20 cellular contexts compared by ENCODE assay signal in genomic region chr14:68417007-68417659, GRCh38.
"Had no signal": no experiment of that assay in that cellular context is flagged by ENCODE, and none has a peak within 500 bp of the region (broad histone marks: within the 10 kb centered on the region; RNA-seq: fewer than 3 reads in every experiment).

No MANE protein-coding gene starts in this region.

- H3K4me3 Mint-ChIP-seq: activated CD4-positive, alpha-beta T cell treated with anti-CD3 and anti-CD28 coated beads, Interleukin-2, amount 10 ng/mL, durations not matched to agents 24 days and 14 days; activated CD8-positive, alpha-beta T cell treated with anti-CD3 and anti-CD28 coated beads, Interleukin-2, amount 10 ng/mL, durations not matched to agents 7 days and 5 days; activated naive CD8-positive, alpha-beta T cell treated with anti-CD3 and anti-CD28 coated beads for 36 hours; activated T-cell treated with anti-CD3 and anti-CD28 coated beads, Interleukin-2, amount 50 U/mL, for 72 hours; central memory CD8-positive, alpha-beta T cell; neural progenitor cell; T-helper 2 cell treated with Interferon-gamma antibody and Interleukin-4, amounts not matched to agents 5 μg/mL and 100 μg/mL, for 36 hours had no signal

- H3K27ac Mint-ChIP-seq: activated CD4-positive, alpha-beta T cell treated with anti-CD3 and anti-CD28 coated beads, Interleukin-2, amount 10 ng/mL, durations not matched to agents 24 days and 14 days; activated CD8-positive, alpha-beta T cell treated with anti-CD3 and anti-CD28 coated beads, Interleukin-2, amount 10 ng/mL, durations not matched to agents 7 days and 5 days; activated naive CD8-positive, alpha-beta T cell treated with anti-CD3 and anti-CD28 coated beads for 36 hours; activated T-cell treated with anti-CD3 and anti-CD28 coated beads, Interleukin-2, amount 50 U/mL, for 72 hours had no signal

- H3K36me3 ChIP-seq: brain microvascular endothelial cell, esophagus squamous epithelium, left ventricle myocardium inferior, neural progenitor cell, sigmoid colon, spleen, tibial nerve had no signal

- H3K27me3 ChIP-seq: brain microvascular endothelial cell, esophagus squamous epithelium, neural progenitor cell, sigmoid colon, spleen, tibial nerve had no signal

- H3K4me3 ChIP-seq: coronary artery, esophagus squamous epithelium, left ventricle myocardium inferior, neural progenitor cell, sigmoid colon, spleen, tibial nerve had no signal

- H3K9me3 ChIP-seq: esophagus squamous epithelium, left ventricle myocardium inferior, sigmoid colon, spleen, tibial nerve had no signal

- H3K9me3 Mint-ChIP-seq: activated naive CD8-positive, alpha-beta T cell treated with anti-CD3 and anti-CD28 coated beads for 36 hours; central memory CD8-positive, alpha-beta T cell; neural progenitor cell; T-helper 2 cell treated with Interferon-gamma antibody and Interleukin-4, amounts not matched to agents 5 μg/mL and 100 μg/mL, for 36 hours had no signal

- H3K27me3 Mint-ChIP-seq: activated CD4-positive, alpha-beta T cell treated with anti-CD3 and anti-CD28 coated beads, Interleukin-2, amount 10 ng/mL, durations not matched to agents 24 days and 14 days; activated naive CD8-positive, alpha-beta T cell treated with anti-CD3 and anti-CD28 coated beads for 36 hours; central memory CD8-positive, alpha-beta T cell had no signal

- H3K27ac ChIP-seq: brain microvascular endothelial cell, coronary artery, left ventricle myocardium inferior, neural progenitor cell, spleen, tibial nerve had no signal

- DNase-seq: activated CD4-positive, alpha-beta T cell treated with anti-CD3 and anti-CD28 coated beads, Interleukin-2, amount 10 ng/mL, durations not matched to agents 24 days and 14 days; activated CD4-positive, CD25-positive, alpha-beta regulatory T cell; activated CD8-positive, alpha-beta memory T cell treated with anti-CD3 and anti-CD28 coated beads, Interleukin-2, amount 50 U/mL, for 4 hours; activated CD8-positive, alpha-beta T cell treated with anti-CD3 and anti-CD28 coated beads, Interleukin-2, amount 10 ng/mL, durations not matched to agents 7 days and 5 days; activated gamma-delta T cell treated with Interleukin-2 at 50 U/mL for 16 hours; activated naive CD8-positive, alpha-beta T cell treated with anti-CD3 and anti-CD28 coated beads for 36 hours; activated T-cell treated with anti-CD3 and anti-CD28 coated beads, Interleukin-2, amount 50 U/mL, for 72 hours; brain microvascular endothelial cell; esophagus squamous epithelium; hippocampal formation; left ventricle myocardium inferior; mesendoderm; sigmoid colon; spleen; stimulated activated CD4-positive, alpha-beta T cell treated with anti-CD3 and anti-CD28 coated beads, Interleukin-1b, Interleukin-23, amount 100 ng/mL, for 48 hours had no signal

- ATAC-seq: activated CD8-positive, alpha-beta T cell treated with anti-CD3 and anti-CD28 coated beads, Interleukin-2, amount 10 ng/mL, durations not matched to agents 7 days and 5 days; activated T-cell treated with anti-CD3 and anti-CD28 coated beads, Interleukin-2, amount 50 U/mL, for 72 hours had no signal
